19 cellular contexts compared by ENCODE assay signal in the genomic region with DNA sequence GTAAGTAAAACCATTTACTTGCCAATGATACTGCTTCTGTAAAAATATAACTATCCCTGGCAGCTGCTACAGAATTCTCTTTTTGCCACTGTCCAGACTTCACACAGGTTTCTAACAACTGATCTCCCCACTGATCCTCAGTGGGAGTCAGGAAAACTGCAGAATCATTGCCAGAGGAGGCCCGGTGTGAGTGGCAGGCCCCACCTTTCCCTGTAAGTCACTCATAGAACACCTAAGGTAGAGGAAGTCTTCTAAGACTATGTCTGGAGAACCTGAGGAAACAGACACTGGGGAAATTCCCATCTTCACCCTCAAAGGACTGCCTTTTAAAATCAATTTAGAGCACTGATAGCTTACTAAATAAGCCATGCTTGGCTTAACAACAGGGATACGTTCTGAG.
A peak's percentile ranks its signal among the peaks of the same experiment; 100 is the strongest.
DNase-seq lines count a peak whose midpoint lies in the region; ATAC-seq, FAIRE-seq and TF ChIP-seq lines count a peak whose summit lies in the region.
"Had no signal": no experiment of that assay in that cellular context is flagged by ENCODE, and none has a peak within 500 bp of the region (broad histone marks: within the 10 kb centered on the region; RNA-seq: fewer than 3 reads in every experiment).

No MANE protein-coding gene starts in this region.

- CTCF ChIA-PET in K562 (lab: Yijun Ruan, JAX; ENCODE audit: low intra/inter-chr PET ratio), result no interaction called here

- H3K9me3 ChIP-seq in K562 (replicated peaks; ENCODE audit: control insufficient read depth, insufficient read depth, low read depth, low read length) (no peaks in the 10 kb centered on the region), osteoblast (ENCODE audit: low read depth, low read length) (no peaks in the 10 kb centered on the region)

- DNase-seq in GM23338 (ENCODE audit: low spot score) (no peak), K562 (ENCODE audit: extremely low read depth in 1 of 4, low spot score in 3 of 4) (no peak), osteoblast (ENCODE audit: insufficient read length, low spot score, missing footprints) (no peak), GOT3 (lab: John Stamatoyannopoulos, UW) (no peak), occipital lobe (lab: John Stamatoyannopoulos, UW) (no peak)
- no peak for DNase-seq in stimulated activated naive CD4-positive, alpha-beta T cell (lab: John Stamatoyannopoulos, UW)
- DNase-seq: MM.1S, NCI-H1048, NCI-H1417, NCI-H1694 treated with DMSO at 0.1 percent for 48 hours, NCI-H2081, NCI-H2227 treated with DMSO at 0.1 percent for 48 hours, NCI-H526 treated with DMSO at 0.1 percent for 48 hours, SHP77 treated with DMSO at 0.1 percent for 48 hours had no signal

- TF ChIP-seq CTCF in GM23338 (conservative IDR thresholded peaks at IDR 0.05; ENCODE audit: low read depth in 2 of 2) (no peak), K562 (IDR thresholded peaks at IDR 0.05 in 2 of 3, conservative IDR thresholded peaks at IDR 0.05 in 1 of 3; ENCODE audit: insufficient read depth in 2 of 3, low read depth in 1 of 3, low read length in 3 of 3) (no peak), osteoblast (IDR thresholded peaks at IDR 0.05; ENCODE audit: extremely low read depth, low read depth, low read length) (no peak)

- H3K4me1 ChIP-seq in ACC112 (ENCODE audit: control insufficient read depth, insufficient read depth, low read length, unreplicated experiment), result peaks cover 8% of the 10 kb centered on the region
- H3K4me1 ChIP-seq in GM23338 (ENCODE audit: insufficient read depth), result peaks cover 4% of the 10 kb centered on the region; the same call in 1 of the 2 replicates
- H3K4me1 ChIP-seq in K562 (replicated peaks in 1 of 2; ENCODE audit: control insufficient read depth in 2 of 2, insufficient read depth in 2 of 2, low read length in 2 of 2), result peaks cover 0 to 7% of the 10 kb centered on the region in 2 experiments; a peak in 1 of 5 replicates
- no peaks in the 10 kb centered on the region for H3K4me1 ChIP-seq in osteoblast (ENCODE audit: insufficient read depth, low read length)

- no peak for TF ChIP-seq EP300 in K562 (IDR thresholded peaks at IDR 0.05; ENCODE audit: low read length)

- peaks cover 2% of the 10 kb centered on the region; the same call in 2 of the 3 replicates for H3K36me3 Mint-ChIP-seq in GM23338 (ENCODE audit: low read depth)

- H3K27ac ChIP-seq in ACC112 (ENCODE audit: low read depth, low read length), result peak overlapping the region; percentile 69
- H3K27ac ChIP-seq in GM23338 (ENCODE audit: low read depth), result no peak overlapping the region
- no peak overlapping the region for H3K27ac ChIP-seq in K562 (ENCODE audit: extremely low read depth, low read depth, low read length)
- peak overlapping the region; percentile 8 for H3K27ac ChIP-seq in osteoblast (ENCODE audit: low read depth, low read length)

- peaks cover 2% of the 10 kb centered on the region for H3K27me3 Mint-ChIP-seq in GM23338 (ENCODE audit: insufficient read depth, low read depth, poor library complexity)

- intact Hi-C loops in K562 (cut with micrococcal nuclease), result no loop called here

- H3K4me2 ChIP-seq in GM23338, result no peak overlapping the region
- H3K4me2 ChIP-seq in K562 (ENCODE audit: insufficient read depth, low read length), result no peak overlapping the region
- H3K4me2 ChIP-seq in osteoblast (ENCODE audit: insufficient read depth, low read length), result no peak overlapping the region

- H3K27me3 ChIP-seq in ACC112 (ENCODE audit: insufficient read depth, low read length), result no peaks in the 10 kb centered on the region
- H3K27me3 ChIP-seq in GM23338 (ENCODE audit: insufficient read depth), result no peaks in the 10 kb centered on the region
- no peaks in the 10 kb centered on the region for H3K27me3 ChIP-seq in K562 (ENCODE audit: control insufficient read depth in 2 of 2, insufficient read depth in 2 of 2, low read length in 2 of 2)
- H3K27me3 ChIP-seq in osteoblast (ENCODE audit: insufficient read depth, low read length), result no peaks in the 10 kb centered on the region

- H3K9me2 ChIP-seq in GM23338 (ENCODE audit: insufficient read depth), result no peaks in the 10 kb centered on the region

- in situ Hi-C loops in K562 (cut with MboI), result no loop called here

- H3K79me2 ChIP-seq in ACC112 (ENCODE audit: control insufficient read depth, insufficient read depth, low read length, unreplicated experiment) (peaks cover 18% of the 10 kb centered on the region), GM23338 (replicated peaks; ENCODE audit: insufficient read depth) (no peaks in the 10 kb centered on the region), K562 (ENCODE audit: control insufficient read depth, insufficient read depth, low read length) (no peaks in the 10 kb centered on the region), osteoblast (ENCODE audit: insufficient read depth, low read length) (no peaks in the 10 kb centered on the region)

- H3K9me3 Mint-ChIP-seq in GM23338, result no peaks in the 10 kb centered on the region

- H3K4me1 Mint-ChIP-seq in GM23338, result peaks cover 7% of the 10 kb centered on the region; the same call in 2 of the 3 replicates

- no peak overlapping the region for H2AFZ ChIP-seq in ACC112 (ENCODE audit: low read length, unreplicated experiment)
- no peak overlapping the region for H2AFZ ChIP-seq in GM23338
- H2AFZ ChIP-seq in K562 (ENCODE audit: low read depth, low read length), result no peak overlapping the region
- H2AFZ ChIP-seq in osteoblast (ENCODE audit: low read length), result no peak overlapping the region

- peak; percentile 56 for FAIRE-seq in K562 (lab: Jason Lieb, UNC)
- FAIRE-seq: D721Med, GM18507, H1 had no signal

- H4K20me1 ChIP-seq in GM23338 (replicated peaks; ENCODE audit: insufficient read depth), result no peaks in the 10 kb centered on the region
- H4K20me1 ChIP-seq in K562 (replicated peaks; ENCODE audit: control insufficient read depth, insufficient read depth, low read length), result no peaks in the 10 kb centered on the region
- H4K20me1 ChIP-seq in osteoblast (ENCODE audit: insufficient read depth, low read length), result no peaks in the 10 kb centered on the region

- peaks cover 52% of the 10 kb centered on the region for H3K36me3 ChIP-seq in ACC112 (ENCODE audit: insufficient read depth, low read length)
- no peaks in the 10 kb centered on the region for H3K36me3 ChIP-seq in GM23338 (ENCODE audit: insufficient read depth)
- peaks cover 9% of the 10 kb centered on the region; the same call in 2 of the 3 replicates for H3K36me3 ChIP-seq in K562 (ENCODE audit: control insufficient read depth, insufficient read depth, low read length)
- H3K36me3 ChIP-seq in osteoblast (ENCODE audit: insufficient read depth, low read length), result peaks cover 4% of the 10 kb centered on the region

- H3K4me3 Mint-ChIP-seq in GM23338, result no peak overlapping the region

- WGBS in K562 (ENCODE audit: insufficient coverage, low coverage, missing lambda C conversion rate), result 37% methylated on average over 2 of the region's 2 CpGs

- ATAC-seq in GM23338 (no peak), K562 (peak; percentile 37; the same call in 1 of the 3 replicates)
- ATAC-seq: Panc1 had no signal

- POLR2A ChIA-PET in K562 (lab: Yijun Ruan, JAX), result no interaction called here

- BruUV-seq in K562 (replicated peaks; lab: Mats Ljungman, UMichigan), result no TSS peak

- H3K27ac Mint-ChIP-seq in GM23338, result peak overlapping the region; percentile 69; the same call in 1 of the 2 replicates

- no peak overlapping the region for H3K9ac ChIP-seq in K562 (ENCODE audit: insufficient read depth in 1 of 2, low read depth in 2 of 2, low read length in 2 of 2)

- no peak for TF ChIP-seq RAD21 in K562 (CRISPR knock-in tag; conservative IDR thresholded peaks at IDR 0.05 in 1 of 2, IDR thresholded peaks at IDR 0.05 in 1 of 2)

- no peak for TF ChIP-seq POLR2A in K562 (conservative IDR thresholded peaks at IDR 0.05)

- no peaks in the 10 kb centered on the region for H3F3A ChIP-seq in GM23338 (replicated peaks; ENCODE audit: low read depth)

- no peaks in the 10 kb centered on the region for H3K9me1 ChIP-seq in K562 (ENCODE audit: control insufficient read depth, insufficient read depth, low read length)

- H3K4me3 ChIP-seq in ACC112 (ENCODE audit: low read depth, low read length), result no peak overlapping the region
- H3K4me3 ChIP-seq in GM23338, result no peak overlapping the region
- no peak overlapping the region for H3K4me3 ChIP-seq in K562
- no peak overlapping the region for H3K4me3 ChIP-seq in osteoblast (ENCODE audit: insufficient read depth, low read length)

TF ChIP-seq in GM23338, 12 proteins besides CTCF, POLR2A, EP300 and RAD21 (continues in another document):
- no peak for TF ChIP-seq ETS1 (IDR thresholded peaks at IDR 0.05)
- TF ChIP-seq EZH2phosphoT487 (IDR thresholded peaks at IDR 0.05; ENCODE audit: unreplicated experiment), result no peak
- no peak for TF ChIP-seq ZNF114 (CRISPR knock-in tag; IDR thresholded peaks at IDR 0.05)
- no peak for TF ChIP-seq CREB1 (CRISPR knock-in tag; IDR thresholded peaks at IDR 0.05; ENCODE audit: low read depth)
- TF ChIP-seq ZNF331 (CRISPR knock-in tag; IDR thresholded peaks at IDR 0.05; ENCODE audit: low read depth), result no peak
- no peak for TF ChIP-seq POLR2AphosphoS5 (IDR thresholded peaks at IDR 0.05; ENCODE audit: low read depth)

TF ChIP-seq in K562, 482 proteins besides CTCF, POLR2A, EP300 and RAD21:
- no peak for TF ChIP-seq ZNF277 (CRISPR knock-in tag; IDR thresholded peaks at IDR 0.05; ENCODE audit: borderline replicate concordance)
- peak; percentile 39; the same call in 1 of the 2 replicates for TF ChIP-seq NFE2 (IDR thresholded peaks at IDR 0.05; ENCODE audit: low read depth)
- no peak for TF ChIP-seq POLR3A (IDR thresholded peaks at IDR 0.05; ENCODE audit: borderline replicate concordance, extremely low read depth, insufficient read depth, insufficient read length)
- TF ChIP-seq SMARCA4 (IDR thresholded peaks at IDR 0.05), result no peak
- TF ChIP-seq, protein P1, sequence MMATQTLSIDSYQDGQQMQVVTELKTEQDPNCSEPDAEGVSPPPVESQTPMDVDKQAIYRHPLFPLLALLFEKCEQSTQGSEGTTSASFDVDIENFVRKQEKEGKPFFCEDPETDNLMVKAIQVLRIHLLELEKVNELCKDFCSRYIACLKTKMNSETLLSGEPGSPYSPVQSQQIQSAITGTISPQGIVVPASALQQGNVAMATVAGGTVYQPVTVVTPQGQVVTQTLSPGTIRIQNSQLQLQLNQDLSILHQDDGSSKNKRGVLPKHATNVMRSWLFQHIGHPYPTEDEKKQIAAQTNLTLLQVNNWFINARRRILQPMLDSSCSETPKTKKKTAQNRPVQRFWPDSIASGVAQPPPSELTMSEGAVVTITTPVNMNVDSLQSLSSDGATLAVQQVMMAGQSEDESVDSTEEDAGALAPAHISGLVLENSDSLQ (IDR thresholded peaks at IDR 0.05), result peak; percentile 70
- TF ChIP-seq HMG20A (CRISPR knock-in tag; conservative IDR thresholded peaks at IDR 0.05), result no peak
TF ChIP-seq in K562: peak in this region for 2.

Comparison
In these comparisons a context has a peak if more than half of its experiments do, and no peak if none do; other contexts are left out.
1. H3K27ac ChIP-seq: peak in ACC112 (single experiment) and osteoblast (single experiment); none in GM23338 (single experiment) and K562 (single experiment).